10 cellular contexts compared by ENCODE assay signal in the genomic region with DNA sequence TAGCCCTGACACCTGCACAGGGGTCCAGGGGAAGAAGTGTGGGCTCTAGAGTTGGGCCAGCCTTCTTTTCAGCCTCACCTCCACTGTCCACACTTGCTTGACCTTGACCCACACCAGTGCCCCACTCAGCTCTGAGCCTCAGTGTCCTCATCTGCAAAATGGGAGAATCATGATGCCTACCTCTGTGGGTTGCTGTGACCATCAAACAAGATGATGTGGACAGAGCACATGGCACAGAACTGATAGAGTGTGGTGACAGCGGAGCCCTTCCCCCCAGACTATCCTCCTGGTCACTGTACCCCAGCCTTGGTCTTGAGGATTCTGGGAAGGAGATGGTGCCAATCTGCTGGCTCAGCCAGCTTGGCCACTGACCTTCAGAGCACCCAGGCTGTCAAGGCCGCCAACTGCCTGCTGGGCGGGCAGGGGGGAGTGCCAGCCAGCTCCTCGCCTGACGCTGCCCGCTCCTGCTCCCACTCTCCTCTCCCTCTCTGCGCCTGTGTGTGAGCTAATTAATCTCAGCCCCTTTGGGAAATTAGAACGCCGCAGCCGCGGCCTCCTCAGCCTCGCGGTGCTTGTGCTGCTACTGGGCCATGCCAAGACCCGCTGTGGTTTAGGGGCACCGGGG. TPM values are rescaled to one million over a fixed set of nuclear protein-coding genes. Genes with fewer than 3 reads are reported as not detected.
DNase-seq lines count a peak whose midpoint lies in the region; ATAC-seq and TF ChIP-seq lines count a peak whose summit lies in the region.
"Had no signal": no experiment of that assay in that cellular context is flagged by ENCODE, and none has a peak within 500 bp of the region (broad histone marks: within the 10 kb centered on the region; RNA-seq: fewer than 3 reads in every experiment).

No MANE protein-coding gene starts in this region.

- no peak for ATAC-seq in memory B cell (ENCODE audit: low read depth)
- ATAC-seq in GM19467 (IDR thresholded peaks at IDR 0.05; ENCODE audit: unreplicated experiment), result no peak

- H3K27me3 Mint-ChIP-seq in IgD-negative memory B cell (no peaks in the 10 kb centered on the region), memory B cell (no peaks in the 10 kb centered on the region)

- H3K4me1 ChIP-seq in suprapubic skin (peaks cover 90% of the 10 kb centered on the region), transverse colon (peaks cover 30 to 50% (median 44%) of the 10 kb centered on the region in 4 donors)

- H3K27ac ChIP-seq in coronary artery (peak overlapping the region; percentile 91 to 94), suprapubic skin (peak overlapping the region; percentile 40), transverse colon (peak overlapping the region in 2 of 4 donors; percentile 16 to 78)

- H3K4me3 ChIP-seq in coronary artery, result peak overlapping the region; percentile 19
- no peak overlapping the region for H3K4me3 ChIP-seq in suprapubic skin
- H3K4me3 ChIP-seq in transverse colon, result no peak overlapping the region

- H3K4me3 Mint-ChIP-seq in IgD-negative memory B cell, result peak overlapping the region in 3 of 4 donors; percentile 82 to 94 (median 86)
- peak overlapping the region; percentile 78 for H3K4me3 Mint-ChIP-seq in memory B cell

- H3K9me3 ChIP-seq in suprapubic skin (no peaks in the 10 kb centered on the region), transverse colon (no peaks in the 10 kb centered on the region)

- no peaks in the 10 kb centered on the region for H3K36me3 Mint-ChIP-seq in IgD-negative memory B cell
- no peaks in the 10 kb centered on the region for H3K36me3 Mint-ChIP-seq in memory B cell

- no peak for TF ChIP-seq POLR2A in suprapubic skin (IDR thresholded peaks at IDR 0.05)
- TF ChIP-seq POLR2A in transverse colon (IDR thresholded peaks at IDR 0.05), result no peak
- TF ChIP-seq POLR2A in erythroblast (IDR thresholded peaks at IDR 0.05; ENCODE audit: low read length), result no peak

- TF ChIP-seq EP300 in suprapubic skin (IDR thresholded peaks at IDR 0.05), result no peak
- TF ChIP-seq EP300 in transverse colon (IDR thresholded peaks at IDR 0.05; ENCODE audit: low read depth), result no peak

- H3K9me3 Mint-ChIP-seq in IgD-negative memory B cell (no peaks in the 10 kb centered on the region), memory B cell (no peaks in the 10 kb centered on the region)

- H3K27me3 ChIP-seq in suprapubic skin, result no peaks in the 10 kb centered on the region
- no peaks in the 10 kb centered on the region for H3K27me3 ChIP-seq in transverse colon

- DNase-seq in coronary artery (ENCODE audit: low spot score), result no peak
- no peak for DNase-seq in memory B cell (ENCODE audit: low spot score in 2 of 2)
- DNase-seq in suprapubic skin (ENCODE audit: low spot score in 2 of 2), result no peak
- DNase-seq in stimulated activated CD4-positive, alpha-beta T cell treated with anti-CD3 and anti-CD28 coated beads, Interleukin-4, amount 100 ng/mL, for 4 hours, result no peak
- no peak for DNase-seq in transverse colon
- DNase-seq in erythroblast (lab: John Stamatoyannopoulos, UW), result no peak
- DNase-seq: DMS153, NCI-H1105 had no signal

- H3K27ac Mint-ChIP-seq in IgD-negative memory B cell (peak overlapping the region; percentile 86 to 95 (median 94)), memory B cell (peak overlapping the region; percentile 85)

- H3K4me1 Mint-ChIP-seq in IgD-negative memory B cell (peaks cover 43 to 73% (median 65%) of the 10 kb centered on the region in 3 donors), memory B cell (peaks cover 74% of the 10 kb centered on the region)

- 57% methylated on average over 7 of the region's 15 CpGs for WGBS in suprapubic skin
- WGBS in transverse colon (ENCODE audit: low coverage in 1 of 2), 2 donors, result 92% methylated on average over 15 of the region's 15 CpGs; no CpG with 5 or more reads in 1 of the 2 donors

- H3K36me3 ChIP-seq in suprapubic skin (no peaks in the 10 kb centered on the region), transverse colon (no peaks in the 10 kb centered on the region)

- intact Hi-C loops in transverse colon (cut with DNase I; ENCODE audit: low total_unique reads), result no loop called here

- TF ChIP-seq CTCF in coronary artery (IDR thresholded peaks at IDR 0.05) (no peak), suprapubic skin (IDR thresholded peaks at IDR 0.05) (no peak), transverse colon (IDR thresholded peaks at IDR 0.05) (no peak)

- in situ Hi-C loops in transverse colon (cut with MboI; ENCODE audit: low pct_ligation_motif_present in 1 of 4, low pct_unique_long_range_greater_than_20kb in 1 of 4, low sequenced_read_pairs in 3 of 4), result no loop called here

RNA-seq across cellular contexts. Expression of gene CXXC5, which starts 16.7 kb away (rescaled TPM):
- 447 TPM for polyA plus RNA-seq in IgD-negative memory B cell
- total RNA-seq in suprapubic skin (10 to 100 TPM; 21.8 to 40.6 (median 30.1) TPM), transverse colon (10 to 100 TPM; 26.5 to 50.7 (median 36.2) TPM)
